In genomic region chr2:70647873-70648481, GRCh38 we compare ENCODE assay signal across 9 cellular contexts.
DNase-seq lines count a peak whose midpoint lies in the region; ATAC-seq and TF ChIP-seq lines count a peak whose summit lies in the region.
"Had no signal": no experiment of that assay in that cellular context is flagged by ENCODE, and none has a peak within 500 bp of the region (broad histone marks: within the 10 kb centered on the region; RNA-seq: fewer than 3 reads in every experiment).

No MANE protein-coding gene starts in this region.

- TF ChIP-seq RAD21 in HCT116 (IDR thresholded peaks at IDR 0.05; ENCODE audit: low read depth), result peak; percentile 99

- no peak for TF ChIP-seq POLR2A in HCT116 (IDR thresholded peaks at IDR 0.05; ENCODE audit: borderline replicate concordance, extremely low read depth, insufficient read depth, insufficient read length)

- BruUV-seq in HCT116 (replicated peaks; lab: Mats Ljungman, UMichigan), result no TSS peak

- no peak overlapping the region for H3K9ac ChIP-seq in HCT116 (ENCODE audit: low read length)

- H3K4me1 ChIP-seq in HCT116 (ENCODE audit: control insufficient read depth in 1 of 2, insufficient read depth in 2 of 2, low read length in 2 of 2), result peaks cover 0 to 3% of the 10 kb centered on the region in 2 experiments; a peak in 1 of 4 replicates

- H3K27ac ChIP-seq in HCT116 (ENCODE audit: low read depth, low read length), result no peak overlapping the region
- H3K27ac ChIP-seq in caudate nucleus (ENCODE audit: low read depth, low read length), result no peak overlapping the region

- POLR2A ChIA-PET in HCT116 (lab: Charles Lee), result no interaction called here
- POLR2A ChIA-PET in activated B cell treated with CpG ODN at 0.5 μM for 24 hours (lab: Charles Lee), result no interaction called here

- H2AFZ ChIP-seq in HCT116 (ENCODE audit: low read depth, low read length, poor library complexity, severe bottlenecking), result peak overlapping the region; percentile 70

- H3K36me3 Mint-ChIP-seq in activated B cell treated with CpG ODN at 0.5 μM for 24 hours (ENCODE audit: low read depth), result no peaks in the 10 kb centered on the region

- no peak overlapping the region for H3K4me3 Mint-ChIP-seq in activated B cell treated with CpG ODN at 0.5 μM for 24 hours
- H3K4me3 Mint-ChIP-seq: activated naive CD4-positive, alpha-beta T cell treated with anti-CD3 and anti-CD28 coated beads, Interleukin-2, amount 50 U/mL, for 24 hours had no signal

- peaks cover 26% of the 10 kb centered on the region for H3K27me3 Mint-ChIP-seq in activated B cell treated with CpG ODN at 0.5 μM for 24 hours

- DNase-seq in DMS 273 (lab: John Stamatoyannopoulos, UW; ENCODE audit: unreplicated experiment) (peak; percentile 90), HCT116 (ENCODE audit: low read depth, low spot score) (peak; percentile 55), NCI-H2107 treated with DMSO at 0.1 percent for 48 hours (lab: John Stamatoyannopoulos, UW; ENCODE audit: unreplicated experiment) (peak; percentile 52), activated B cell treated with CpG ODN at 0.5 μM for 24 hours (peak; percentile 52), caudate nucleus (lab: John Stamatoyannopoulos, UW) (peak in 50 of 61 donors; percentile 3 to 74 (median 29)), left lobe of liver (ENCODE audit: low spot score) (peak; percentile 64)
- peak; percentile 34 to 62 (median 55) for DNase-seq in stimulated activated CD4-positive, alpha-beta T cell treated with anti-CD3 and anti-CD28 coated beads, TNF-alpha, amount 100 ng/mL, for 1 hour (ENCODE audit: low read depth in 3 of 3, low spot score in 1 of 3)

- H3K4me2 ChIP-seq in HCT116 (ENCODE audit: low read length), result no peak overlapping the region

- no peaks in the 10 kb centered on the region for H3K9me3 ChIP-seq in HCT116 (ENCODE audit: control insufficient read depth in 1 of 2, insufficient read depth in 1 of 2, low read depth in 1 of 2, low read length in 2 of 2)

- H3K27ac Mint-ChIP-seq in activated B cell treated with CpG ODN at 0.5 μM for 24 hours, result no peak overlapping the region
- H3K27ac Mint-ChIP-seq: activated naive CD4-positive, alpha-beta T cell treated with anti-CD3 and anti-CD28 coated beads, Interleukin-2, amount 50 U/mL, for 24 hours had no signal

- H3K79me2 ChIP-seq in HCT116 (ENCODE audit: insufficient read depth, low read length), result no peaks in the 10 kb centered on the region

- H3K36me3 ChIP-seq in HCT116 (ENCODE audit: control insufficient read depth in 1 of 2, insufficient read depth in 2 of 2, low read length in 2 of 2), result no peaks in the 10 kb centered on the region

- H3K27me3 ChIP-seq in HCT116 (ENCODE audit: insufficient read depth, low read length), result no peaks in the 10 kb centered on the region

- TF ChIP-seq CTCF in HCT116 (IDR thresholded peaks at IDR 0.05 in 2 of 3, conservative IDR thresholded peaks at IDR 0.05 in 1 of 3; ENCODE audit: borderline replicate concordance in 1 of 3, insufficient read depth in 1 of 3, low read depth in 2 of 3, low read length in 2 of 3) (peak; percentile 95 to 99 (median 99)), activated B cell treated with CpG ODN at 0.5 μM for 24 hours (IDR thresholded peaks at IDR 0.05) (peak; percentile 84)

- H3K4me1 Mint-ChIP-seq in activated B cell treated with CpG ODN at 0.5 μM for 24 hours, result no peaks in the 10 kb centered on the region

- no peaks in the 10 kb centered on the region for H3K9me2 ChIP-seq in HCT116 (ENCODE audit: insufficient read depth)

- CTCF ChIA-PET in HCT116 (lab: Charles Lee), result interaction anchor here (1.2 to 8.3 kb wide), 2 partner anchors 22 to 343 kb away, joined by 3 to 167 read pairs; partner anchors contain the start of gene FAM136A
- CTCF ChIA-PET in activated B cell treated with CpG ODN at 0.5 μM for 24 hours (lab: Charles Lee), result interaction anchor here (0.7 to 3.3 kb wide), 5 partner anchors 33 to 346 kb away, joined by 3 to 25 read pairs (median 3); partner anchors contain the start of gene FAM136A

- RAD21 ChIA-PET in HCT116 (lab: Charles Lee; ENCODE audit: low non-redundant PET in 1 of 2, low total read pairs in 2 of 2, uncharacterized antibody in 2 of 2, unreplicated experiment in 2 of 2), result interaction anchor here (1.7 to 1.9 kb wide), 2 partner anchors 344 kb away, joined by 6 to 7 read pairs; no protein-coding TSS in a partner anchor

- intact Hi-C loops in HCT116 (cut with micrococcal nuclease) (loop anchor here (1.0 to 5.0 kb wide), 2 partner anchors 344 to 736 kb away; no protein-coding TSS in a partner anchor), activated B cell treated with CpG ODN at 0.5 μM for 24 hours (cut with micrococcal nuclease) (loop anchor here (1.0 to 10.0 kb wide), 4 partner anchors 96 to 733 kb away; partner anchors contain the start of genes MXD1 and TGFA)

- no peaks in the 10 kb centered on the region for H4K20me1 ChIP-seq in HCT116 (ENCODE audit: insufficient read depth)

- peak; percentile 87 for ATAC-seq in HCT116
- peak; percentile 77 for ATAC-seq in activated B cell treated with CpG ODN at 0.5 μM for 24 hours (ENCODE audit: low read depth)
- ATAC-seq in left lobe of liver, result peak; percentile 95
- no peak for ATAC-seq in GM21723 (IDR thresholded peaks at IDR 0.05; ENCODE audit: unreplicated experiment)

- peaks cover 1% of the 10 kb centered on the region for H3K9me3 Mint-ChIP-seq in activated B cell treated with CpG ODN at 0.5 μM for 24 hours

- H3K4me3 ChIP-seq in HCT116 (replicated peaks in 1 of 2; ENCODE audit: low read depth in 1 of 2, low read length in 2 of 2), result no peak overlapping the region

TF ChIP-seq in HCT116, 20 proteins besides CTCF, POLR2A, EP300 and RAD21:
- TF ChIP-seq YY1 (IDR thresholded peaks at IDR 0.05; ENCODE audit: extremely low read depth, insufficient replicate concordance, low read depth, low read length) (peak; percentile 27), JUND (IDR thresholded peaks at IDR 0.05) (no peak), EZH2phosphoT487 (IDR thresholded peaks at IDR 0.05; ENCODE audit: borderline replicate concordance) (no peak)
- TF ChIP-seq, protein P1, sequence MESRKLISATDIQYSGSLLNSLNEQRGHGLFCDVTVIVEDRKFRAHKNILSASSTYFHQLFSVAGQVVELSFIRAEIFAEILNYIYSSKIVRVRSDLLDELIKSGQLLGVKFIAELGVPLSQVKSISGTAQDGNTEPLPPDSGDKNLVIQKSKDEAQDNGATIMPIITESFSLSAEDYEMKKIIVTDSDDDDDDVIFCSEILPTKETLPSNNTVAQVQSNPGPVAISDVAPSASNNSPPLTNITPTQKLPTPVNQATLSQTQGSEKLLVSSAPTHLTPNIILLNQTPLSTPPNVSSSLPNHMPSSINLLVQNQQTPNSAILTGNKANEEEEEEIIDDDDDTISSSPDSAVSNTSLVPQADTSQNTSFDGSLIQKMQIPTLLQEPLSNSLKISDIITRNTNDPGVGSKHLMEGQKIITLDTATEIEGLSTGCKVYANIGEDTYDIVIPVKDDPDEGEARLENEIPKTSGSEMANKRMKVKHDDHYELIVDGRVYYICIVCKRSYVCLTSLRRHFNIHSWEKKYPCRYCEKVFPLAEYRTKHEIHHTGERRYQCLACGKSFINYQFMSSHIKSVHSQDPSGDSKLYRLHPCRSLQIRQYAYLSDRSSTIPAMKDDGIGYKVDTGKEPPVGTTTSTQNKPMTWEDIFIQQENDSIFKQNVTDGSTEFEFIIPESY (IDR thresholded peaks at IDR 0.05; ENCODE audit: extremely low read depth, insufficient replicate concordance, low read length), result no peak
TF ChIP-seq in HCT116: peak in this region for 1.

Comparison
In these comparisons a context has a peak if more than half of its experiments do, and no peak if none do; other contexts are left out.
1. DNase-seq: peak in every context shown above with its lines; median percentile 90 in DMS 273; 64 in left lobe of liver; 55 in HCT116; 55 in stimulated activated CD4-positive, alpha-beta T cell treated with anti-CD3 and anti-CD28 coated beads, TNF-alpha, amount 100 ng/mL, for 1 hour; 52 in NCI-H2107 treated with DMSO at 0.1 percent for 48 hours; 52 in activated B cell treated with CpG ODN at 0.5 μM for 24 hours; 29 in caudate nucleus.